Comparison of ENCODE assay signal across 8 cellular contexts in the genomic region with DNA sequence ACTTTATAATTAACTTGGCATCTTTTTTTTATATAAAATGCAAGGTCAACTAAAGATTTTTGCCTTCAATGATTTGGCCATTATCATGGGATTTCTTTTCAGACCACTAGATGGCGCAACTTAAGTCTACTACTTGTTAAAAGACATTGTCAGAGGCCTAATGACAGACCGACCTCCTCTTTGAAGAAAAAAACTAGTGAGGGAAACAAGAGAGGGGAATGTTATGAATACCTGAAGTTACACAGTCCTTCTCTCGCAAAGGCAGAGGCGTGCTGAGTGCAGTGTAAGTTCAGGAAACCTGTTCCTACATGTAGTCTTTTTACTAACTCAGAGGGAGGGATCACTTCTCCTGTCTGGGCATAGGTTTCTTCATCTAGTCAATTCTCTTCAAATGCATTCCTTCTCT. TPM values are rescaled to one million over a fixed set of nuclear protein-coding genes. Genes with fewer than 3 reads are reported as not detected.
A peak's percentile ranks its signal among the peaks of the same experiment; 100 is the strongest.
DNase-seq lines count a peak whose midpoint lies in the region; ATAC-seq and TF ChIP-seq lines count a peak whose summit lies in the region.

No MANE protein-coding gene starts in this region.

- ATAC-seq in HG03575 (IDR thresholded peaks at IDR 0.05; ENCODE audit: extremely low read depth, insufficient number of reproducible peaks, low FRiP score, unreplicated experiment) (peak; percentile 47), left lobe of liver (peak; percentile 89)

- H3K4me3 ChIP-seq in uterus, result no peak overlapping the region

- DNase-seq in AG08396 (ENCODE audit: low spot score) (peak; percentile 29), GM10248 (ENCODE audit: extremely low spot score) (peak; percentile 34), OCI-M1 (lab: John Stamatoyannopoulos, UW) (peak; percentile 85), left lobe of liver (ENCODE audit: low spot score) (no peak), uterus (no peak), T-helper 9 cell (no peak)
- DNase-seq in central memory CD4-positive, alpha-beta T cell, result peak; percentile 44

- intact Hi-C loops in uterus (cut with DNase I; ENCODE audit: low total_unique reads), result no loop called here

- POLR2A ChIA-PET in GM10248 (lab: Yijun Ruan, JAX), result no interaction called here

- TF ChIP-seq POLR2A in uterus (IDR thresholded peaks at IDR 0.05), result no peak

- CTCF ChIA-PET in GM10248 (lab: Yijun Ruan, JAX), result interaction anchor here (1.0 to 4.2 kb wide), 14 partner anchors 10 to 328 kb away, joined by 3 to 32 read pairs (median 6); partner anchors contain the start of genes CALHM4, CALHM5 and TSPYL1

- H3K27ac ChIP-seq in uterus, result no peak overlapping the region

- peak; percentile 81 for TF ChIP-seq CTCF in GM10248 (IDR thresholded peaks at IDR 0.05; ENCODE audit: control extremely low read depth, extremely low read depth, low read depth, missing control alignments)
- TF ChIP-seq CTCF in uterus (IDR thresholded peaks at IDR 0.05), result peak; percentile 48 to 67 (median 54)

- H3K27me3 ChIP-seq in uterus, result no peaks in the 10 kb centered on the region

- no peaks in the 10 kb centered on the region for H3K9me3 ChIP-seq in uterus

- H3K36me3 ChIP-seq in uterus, result no peaks in the 10 kb centered on the region

- H3K4me1 ChIP-seq in uterus, result no peaks in the 10 kb centered on the region

RNA-seq across cellular contexts. Expression of gene TRAPPC3L, which starts 9.3 kb away (rescaled TPM):
- total RNA-seq in left lobe of liver (not detected), uterus (under 1 TPM in 1 of 4 donors, not detected in 3; 0.07 TPM)

RNA-seq across cellular contexts. Expression of gene CALHM4, which starts 17.3 kb away (rescaled TPM):
- total RNA-seq in left lobe of liver (not detected), uterus (not detected)

RNA-seq across cellular contexts. Expression of gene CALHM5, which starts 24.8 kb away (rescaled TPM):
- 0.20 TPM for total RNA-seq in left lobe of liver
- 1 to 10 TPM; 1.8 to 2.9 (median 2.4) TPM for total RNA-seq in uterus

RNA-seq across cellular contexts. Expression of gene RWDD1, which starts 35.1 kb away (rescaled TPM):
- total RNA-seq in left lobe of liver, result 15.2 TPM
- total RNA-seq in uterus, result 100 to 1,000 TPM in 1 of 4 donors, 10 to 100 TPM in 3; 10.2 to 104 (median 36.1) TPM

Comparison
In these comparisons a context has a peak if more than half of its experiments do, and no peak if none do; other contexts are left out.
1. DNase-seq: peak in AG08396 (single experiment), GM10248 (single experiment), OCI-M1 (single experiment) and central memory CD4-positive, alpha-beta T cell (single experiment); none in left lobe of liver (single experiment), uterus (0 of 2) and T-helper 9 cell (single experiment).